In the genomic region with DNA sequence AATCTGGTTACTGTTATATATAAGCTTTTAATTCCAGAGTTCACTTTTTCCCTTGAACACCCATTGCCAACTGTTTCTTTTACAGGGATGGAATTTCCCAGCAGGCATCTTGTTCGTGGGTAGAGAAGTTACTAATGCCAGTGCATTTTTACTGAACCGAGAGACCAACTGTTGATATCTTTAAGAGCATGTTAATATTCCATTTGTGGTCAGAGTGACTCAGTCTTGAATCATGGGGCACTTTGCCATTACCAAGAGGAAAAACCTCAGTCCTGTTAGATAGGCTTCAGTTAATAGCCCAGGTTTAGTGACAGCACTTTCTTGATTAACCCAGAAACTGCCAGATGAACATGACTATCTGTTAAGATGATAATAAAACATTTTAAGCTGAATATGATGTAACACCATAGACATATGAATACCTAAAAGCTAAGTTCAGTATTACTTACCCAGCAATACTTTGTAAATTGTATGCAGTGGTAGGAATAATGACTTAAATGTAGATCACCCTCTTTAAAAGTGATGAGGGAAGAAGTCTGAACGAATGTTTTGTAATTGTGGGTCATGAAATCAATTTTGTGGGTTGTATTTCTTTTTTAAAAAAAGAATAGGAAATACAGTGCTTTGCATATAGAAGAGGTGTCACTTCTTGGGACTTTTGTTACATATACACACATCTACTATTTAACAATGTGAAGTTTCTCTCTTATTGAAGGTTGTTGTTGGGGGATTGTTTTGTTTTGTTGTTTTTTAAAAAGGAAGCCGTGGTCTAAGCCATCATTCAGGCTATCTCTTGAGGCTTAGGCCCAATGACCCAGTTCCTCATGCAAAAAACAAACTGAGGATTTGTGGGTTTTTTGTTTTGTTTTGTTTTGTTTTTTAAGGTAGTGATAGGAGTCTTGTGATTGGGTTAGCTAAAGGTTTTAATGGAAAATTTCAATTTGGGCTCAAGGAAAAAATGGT, we compare ENCODE assay signal across 8 cellular contexts.
DNase-seq lines count a peak whose midpoint lies in the region; ATAC-seq and TF ChIP-seq lines count a peak whose summit lies in the region.

No MANE protein-coding gene starts in this region.

- no peaks in the 10 kb centered on the region for H3K9me3 ChIP-seq in hepatocyte (ENCODE audit: low read depth)

- no peaks in the 10 kb centered on the region for H3K36me3 ChIP-seq in hepatocyte (replicated peaks; ENCODE audit: insufficient read depth, low read depth)

- H3K79me2 ChIP-seq in hepatocyte: no peaks in the 10 kb centered on the region

- WGBS in hepatocyte (ENCODE audit: low lambda C conversion rate, missing lambda C conversion rate): 53% methylated on average over 4 of the region's 4 CpGs

- no peak overlapping the region for H3K4me3 ChIP-seq in hepatocyte

- H3K9me3 Mint-ChIP-seq in activated T-helper 2 cell treated with anti-CD3 and anti-CD28 coated beads, Interferon-gamma antibody, Interleukin-2, Interleukin-4, amounts not matched to agents 10 μg/mL and 5 μg/mL and 100 μg/mL, durations not matched to agents 14 hours and 24 hours and 36 hours: no peaks in the 10 kb centered on the region

- peak overlapping the region; percentile 67 for H3K27ac Mint-ChIP-seq in activated T-helper 2 cell treated with anti-CD3 and anti-CD28 coated beads, Interferon-gamma antibody, Interleukin-2, Interleukin-4, amounts not matched to agents 10 μg/mL and 5 μg/mL and 100 μg/mL, durations not matched to agents 14 hours and 24 hours and 36 hours

- H3K9me2 ChIP-seq in hepatocyte (replicated peaks; ENCODE audit: insufficient read depth): no peaks in the 10 kb centered on the region

- no peaks in the 10 kb centered on the region for H3K4me1 ChIP-seq in hepatocyte (ENCODE audit: insufficient read depth)

- no peak for ATAC-seq in HG02973 (IDR thresholded peaks at IDR 0.05; ENCODE audit: unreplicated experiment)

- no peak overlapping the region for H3K4me3 Mint-ChIP-seq in activated T-helper 2 cell treated with anti-CD3 and anti-CD28 coated beads, Interferon-gamma antibody, Interleukin-2, Interleukin-4, amounts not matched to agents 10 μg/mL and 5 μg/mL and 100 μg/mL, durations not matched to agents 14 hours and 24 hours and 36 hours (ENCODE audit: low read depth)

- no peak overlapping the region for H2AFZ ChIP-seq in hepatocyte

- TF ChIP-seq CTCF in hepatocyte (IDR thresholded peaks at IDR 0.05; ENCODE audit: poor library complexity): no peak

- DNase-seq in EH (ENCODE audit: low read depth) (peak; percentile 99), HUDEP-2 (lab: John Stamatoyannopoulos, UW; ENCODE audit: unreplicated experiment in 76 of 76) (peak in 55 of 76 experiments; percentile 1 to 87 (median 58)), hepatocyte (ENCODE audit: low spot score) (peak; percentile 73), stromal cell of bone marrow (ENCODE audit: low read depth) (peak; percentile 99), SK-N-DZ (ENCODE audit: low spot score) (no peak), GF-D8 (lab: John Stamatoyannopoulos, UW) (no peak)
- DNase-seq in activated T-helper 2 cell treated with anti-CD3 and anti-CD28 coated beads, Interferon-gamma antibody, Interleukin-2, Interleukin-4, amounts not matched to agents 10 μg/mL and 5 μg/mL and 100 μg/mL, durations not matched to agents 14 hours and 24 hours and 36 hours (ENCODE audit: low spot score): no peak

- no peaks in the 10 kb centered on the region for H3K27me3 ChIP-seq in hepatocyte

- no peaks in the 10 kb centered on the region for H3K36me3 Mint-ChIP-seq in activated T-helper 2 cell treated with anti-CD3 and anti-CD28 coated beads, Interferon-gamma antibody, Interleukin-2, Interleukin-4, amounts not matched to agents 10 μg/mL and 5 μg/mL and 100 μg/mL, durations not matched to agents 14 hours and 24 hours and 36 hours (ENCODE audit: low read depth)

- H3K4me1 Mint-ChIP-seq in activated T-helper 2 cell treated with anti-CD3 and anti-CD28 coated beads, Interferon-gamma antibody, Interleukin-2, Interleukin-4, amounts not matched to agents 10 μg/mL and 5 μg/mL and 100 μg/mL, durations not matched to agents 14 hours and 24 hours and 36 hours (ENCODE audit: low read depth): peaks cover 17% of the 10 kb centered on the region

- peak overlapping the region; percentile 6 for H3K4me2 ChIP-seq in hepatocyte

- intact Hi-C loops in activated T-helper 2 cell treated with anti-CD3 and anti-CD28 coated beads, Interferon-gamma antibody, Interleukin-2, Interleukin-4, amounts not matched to agents 10 μg/mL and 5 μg/mL and 100 μg/mL, durations not matched to agents 14 hours and 24 hours and 36 hours (cut with micrococcal nuclease): loop anchor here (2.0 kb wide), 1 partner anchor 88 kb away; no protein-coding TSS in a partner anchor

- H3K27ac ChIP-seq in hepatocyte: peak overlapping the region; percentile 72

- no peaks in the 10 kb centered on the region for H3K27me3 Mint-ChIP-seq in activated T-helper 2 cell treated with anti-CD3 and anti-CD28 coated beads, Interferon-gamma antibody, Interleukin-2, Interleukin-4, amounts not matched to agents 10 μg/mL and 5 μg/mL and 100 μg/mL, durations not matched to agents 14 hours and 24 hours and 36 hours (ENCODE audit: low read depth)

- no peaks in the 10 kb centered on the region for H4K20me1 ChIP-seq in hepatocyte (ENCODE audit: insufficient read depth, poor library complexity, severe bottlenecking)

Comparison
In these comparisons a context has a peak if more than half of its experiments do, and no peak if none do; other contexts are left out.
1. DNase-seq: peak in EH (single experiment), HUDEP-2 (55 of 76), hepatocyte (single experiment) and stromal cell of bone marrow (single experiment); none in activated T-helper 2 cell treated with anti-CD3 and anti-CD28 coated beads, Interferon-gamma antibody, Interleukin-2, Interleukin-4, amounts not matched to agents 10 μg/mL and 5 μg/mL and 100 μg/mL, durations not matched to agents 14 hours and 24 hours and 36 hours (single experiment), SK-N-DZ (single experiment) and GF-D8 (single experiment).